ENCODE assay signal across 8 cellular contexts in genomic region chr3:186785517-186786018, GRCh38. TPM values are rescaled to one million over a fixed set of nuclear protein-coding genes. Genes with fewer than 3 reads are reported as not detected.
DNase-seq lines count a peak whose midpoint lies in the region; TF ChIP-seq lines count a peak whose summit lies in the region.

No MANE protein-coding gene starts in this region.

- no peak for DNase-seq in nephron progenitor cell
- no peak for DNase-seq in HCEC 1CT
- no peak for DNase-seq in NCI-H146 (lab: John Stamatoyannopoulos, UW)
- DNase-seq in pons (ENCODE audit: low spot score), result no peak
- DNase-seq in hippocampal formation (lab: John Stamatoyannopoulos, UW), result no peak

- peak overlapping the region; percentile 98 for H3K4me3 Mint-ChIP-seq in nephron progenitor cell

- H3K27ac ChIP-seq in BLaER1 treated with 17β-estradiol and CSF1 and Interleukin-3, amounts not matched to agents 10 nM and 100 nM, result peak overlapping the region in 9 of 11 experiments; percentile 96 to 100 (median 99); a peak in 17 of 22 replicates
- H3K27ac ChIP-seq in ectodermal cell (ENCODE audit: insufficient read depth, low read depth, low read length, poor library complexity, severe bottlenecking), result no peak overlapping the region

- peak overlapping the region; percentile 94 to 100 (median 99) for H3K9ac ChIP-seq in BLaER1 treated with 17β-estradiol and CSF1 and Interleukin-3, amounts not matched to agents 10 nM and 100 nM
- peak overlapping the region; percentile 100 for H3K9ac ChIP-seq in Loucy (ENCODE audit: low read depth, low read length, poor library complexity, severe bottlenecking)

- H3K36me3 ChIP-seq in BLaER1 treated with 17β-estradiol and CSF1 and Interleukin-3, amounts not matched to agents 10 nM and 100 nM, result peaks cover 64 to 68% (median 66%) of the 10 kb centered on the region in 11 experiments
- H3K36me3 ChIP-seq in Loucy (ENCODE audit: insufficient read depth, low read length) (peaks cover 70% of the 10 kb centered on the region), ectodermal cell (ENCODE audit: control insufficient read depth, insufficient read depth, low read length) (peaks cover 55% of the 10 kb centered on the region)

- peaks cover 64% of the 10 kb centered on the region for H3K36me3 Mint-ChIP-seq in nephron progenitor cell (ENCODE audit: low read depth)

- no peaks in the 10 kb centered on the region for H3K27me3 Mint-ChIP-seq in nephron progenitor cell (ENCODE audit: low read depth, poor library complexity)

- H3K27ac Mint-ChIP-seq in nephron progenitor cell, result peak overlapping the region; percentile 99

- no peaks in the 10 kb centered on the region for H3K27me3 ChIP-seq in BLaER1 treated with 17β-estradiol and CSF1 and Interleukin-3, amounts not matched to agents 10 nM and 100 nM
- peaks cover 17% of the 10 kb centered on the region for H3K27me3 ChIP-seq in Loucy (ENCODE audit: insufficient read depth, low read length, poor library complexity, severe bottlenecking)
- H3K27me3 ChIP-seq in ectodermal cell (ENCODE audit: control insufficient read depth, insufficient read depth, low read length, poor library complexity, severe bottlenecking), result no peaks in the 10 kb centered on the region

- WGBS in ectodermal cell, 2 experiments, result 44% methylated on average over 6 to 7 of the region's 7 CpGs

- H2AFZ ChIP-seq in Loucy (ENCODE audit: low read length), result no peak overlapping the region

- no peaks in the 10 kb centered on the region for H3K9me3 Mint-ChIP-seq in nephron progenitor cell

- H3K9me2 ChIP-seq in Loucy (replicated peaks; ENCODE audit: low read depth, low read length), result no peaks in the 10 kb centered on the region

- peaks cover 32 to 54% (median 43%) of the 10 kb centered on the region in 10 experiments for H3K4me1 ChIP-seq in BLaER1 treated with 17β-estradiol and CSF1 and Interleukin-3, amounts not matched to agents 10 nM and 100 nM
- H3K4me1 ChIP-seq in Loucy (ENCODE audit: insufficient read depth, low read length, poor library complexity, severe bottlenecking), result peaks cover 43% of the 10 kb centered on the region
- H3K4me1 ChIP-seq in ectodermal cell (ENCODE audit: control insufficient read depth, insufficient read depth, low read length), result peaks cover 7% of the 10 kb centered on the region

- H3F3A ChIP-seq in Loucy (ENCODE audit: low read depth), result peaks cover 34% of the 10 kb centered on the region

- peaks cover 0 to 9% (median 0%) of the 10 kb centered on the region in 11 experiments; a peak in 4 of 22 replicates for H3K9me3 ChIP-seq in BLaER1 treated with 17β-estradiol and CSF1 and Interleukin-3, amounts not matched to agents 10 nM and 100 nM (replicated peaks in 1 of 11)
- H3K9me3 ChIP-seq in Loucy (ENCODE audit: insufficient read depth, low read depth, low read length) (no peaks in the 10 kb centered on the region), ectodermal cell (ENCODE audit: control insufficient read depth, low read length) (no peaks in the 10 kb centered on the region)

- TF ChIP-seq CTCF in Loucy (conservative IDR thresholded peaks at IDR 0.05; ENCODE audit: low read length) (no peak), nephron progenitor cell (IDR thresholded peaks at IDR 0.05) (no peak)

- peaks cover 76% of the 10 kb centered on the region for H3K79me2 ChIP-seq in Loucy (ENCODE audit: insufficient read depth, low read length)

- H4K20me1 ChIP-seq in BLaER1 treated with 17β-estradiol and CSF1 and Interleukin-3, amounts not matched to agents 10 nM and 100 nM, result peaks cover 67 to 71% (median 70%) of the 10 kb centered on the region in 11 experiments
- H4K20me1 ChIP-seq in Loucy (ENCODE audit: insufficient read depth, low read length, poor library complexity, severe bottlenecking), result peaks cover 71% of the 10 kb centered on the region

- H3K4me2 ChIP-seq in BLaER1 treated with 17β-estradiol and CSF1 and Interleukin-3, amounts not matched to agents 10 nM and 100 nM, result peak overlapping the region; percentile 81 to 98 (median 94)
- H3K4me2 ChIP-seq in Loucy (ENCODE audit: low read depth, low read length, poor library complexity, severe bottlenecking), result peak overlapping the region; percentile 98

- peaks cover 55% of the 10 kb centered on the region for H3K4me1 Mint-ChIP-seq in nephron progenitor cell

- H3K4me3 ChIP-seq in BLaER1 treated with 17β-estradiol and CSF1 and Interleukin-3, amounts not matched to agents 10 nM and 100 nM, result peak overlapping the region; percentile 88 to 99 (median 94)
- H3K4me3 ChIP-seq in Loucy (ENCODE audit: low read length, poor library complexity, severe bottlenecking), result peak overlapping the region; percentile 83
- H3K4me3 ChIP-seq in ectodermal cell (ENCODE audit: insufficient read depth, low read depth, low read length), result peak overlapping the region; percentile 100

RNA-seq across cellular contexts. Expression of gene EIF4A2, which starts 2.2 kb away (rescaled TPM):
- polyA plus RNA-seq in ectodermal cell (2013, experiment 1 of 4), result 640 TPM
- polyA plus RNA-seq in ectodermal cell (2013, experiment 2 of 4), result 581 TPM
- 572 TPM for polyA plus RNA-seq in ectodermal cell (2013, experiment 3 of 4)
- 609 TPM for polyA plus RNA-seq in ectodermal cell (2013, experiment 4 of 4)

RNA-seq across cellular contexts. Expression of gene RFC4, which starts 20.7 kb away (rescaled TPM):
- 126 TPM for polyA plus RNA-seq in ectodermal cell (2013, experiment 1 of 4)
- polyA plus RNA-seq in ectodermal cell (2013, experiment 2 of 4), result 119 TPM
- 117 TPM for polyA plus RNA-seq in ectodermal cell (2013, experiment 3 of 4)
- polyA plus RNA-seq in ectodermal cell (2013, experiment 4 of 4), result 114 TPM

RNA-seq across cellular contexts. Expression of gene ADIPOQ, which starts 56.9 kb away (rescaled TPM):
- not detected for polyA plus RNA-seq in ectodermal cell (2013, experiment 1 of 4)
- not detected for polyA plus RNA-seq in ectodermal cell (2013, experiment 2 of 4)
- polyA plus RNA-seq in ectodermal cell (2013, experiment 3 of 4), result not detected
- polyA plus RNA-seq in ectodermal cell (2013, experiment 4 of 4), result not detected
